ENCODE assay signal across 8 cellular contexts in genomic region chr12:52380271-52380694, GRCh38. TPM values are rescaled to one million over a fixed set of nuclear protein-coding genes. Genes with fewer than 3 reads are reported as not detected.
A peak's percentile ranks its signal among the peaks of the same experiment; 100 is the strongest.
DNase-seq lines count a peak whose midpoint lies in the region; ATAC-seq and TF ChIP-seq lines count a peak whose summit lies in the region.
"Had no signal": no experiment of that assay in that cellular context is flagged by ENCODE, and none has a peak within 500 bp of the region (broad histone marks: within the 10 kb centered on the region; RNA-seq: fewer than 3 reads in every experiment).

No MANE protein-coding gene starts in this region.

- peaks cover 26% of the 10 kb centered on the region for H3K27me3 ChIP-seq in gastroesophageal sphincter
- peaks cover 4% of the 10 kb centered on the region for H3K27me3 ChIP-seq in CD4-positive, alpha-beta T cell (ENCODE audit: control insufficient read depth, insufficient read depth, low read length)

- TF ChIP-seq POLR2A in gastroesophageal sphincter (IDR thresholded peaks at IDR 0.05) = no peak

- no peak overlapping the region for H3K27ac Mint-ChIP-seq in nephron progenitor cell
- H3K27ac Mint-ChIP-seq in CD4-positive, alpha-beta T cell = no peak overlapping the region

- intact Hi-C loops in CD4-positive, alpha-beta T cell (cut with DNase I, micrococcal nuclease) = no loop called here

- H3K4me3 ChIP-seq in gastroesophageal sphincter = no peak overlapping the region

- POLR2A ChIA-PET in CD4-positive, alpha-beta T cell (lab: Charles Lee) = no interaction called here

- no peak overlapping the region for H3K27ac ChIP-seq in gastroesophageal sphincter
- no peak overlapping the region for H3K27ac ChIP-seq in CD4-positive, alpha-beta T cell (ENCODE audit: low read depth, low read length)

- H3K4me3 Mint-ChIP-seq in nephron progenitor cell = no peak overlapping the region
- H3K4me3 Mint-ChIP-seq in CD4-positive, alpha-beta T cell = no peak overlapping the region

- no peaks in the 10 kb centered on the region for H3K36me3 Mint-ChIP-seq in nephron progenitor cell (ENCODE audit: low read depth)
- H3K36me3 Mint-ChIP-seq in CD4-positive, alpha-beta T cell (ENCODE audit: low read depth) = no peaks in the 10 kb centered on the region

- TF ChIP-seq EP300 in gastroesophageal sphincter (IDR thresholded peaks at IDR 0.05) = no peak

- TF ChIP-seq CTCF in GM12874 (IDR thresholded peaks at IDR 0.05; ENCODE audit: insufficient read depth, low read depth, low read length) (peak; percentile 62; the same call in 1 of the 2 replicates), nephron progenitor cell (IDR thresholded peaks at IDR 0.05) (peak; percentile 56), gastroesophageal sphincter (IDR thresholded peaks at IDR 0.05) (peak in 1 of 4 experiments; percentile 31)
- no peak for TF ChIP-seq CTCF in CD4-positive, alpha-beta T cell (IDR thresholded peaks at IDR 0.05)

- H3K4me1 ChIP-seq in gastroesophageal sphincter = no peaks in the 10 kb centered on the region

- no peak for ATAC-seq in HG03378 (IDR thresholded peaks at IDR 0.05; ENCODE audit: unreplicated experiment)
- ATAC-seq in gastroesophageal sphincter = no peak
- ATAC-seq in CD4-positive, alpha-beta T cell (ENCODE audit: poor library complexity) = no peak

- H3K27me3 Mint-ChIP-seq in nephron progenitor cell (ENCODE audit: low read depth, poor library complexity) = no peaks in the 10 kb centered on the region
- H3K27me3 Mint-ChIP-seq in CD4-positive, alpha-beta T cell = peaks cover 4% of the 10 kb centered on the region

- no peaks in the 10 kb centered on the region for H3K9me3 ChIP-seq in gastroesophageal sphincter
- no peaks in the 10 kb centered on the region for H3K9me3 ChIP-seq in CD4-positive, alpha-beta T cell (ENCODE audit: control insufficient read depth, low read length)

- H3K36me3 ChIP-seq in gastroesophageal sphincter = no peaks in the 10 kb centered on the region

- no peaks in the 10 kb centered on the region for H3K9me3 Mint-ChIP-seq in nephron progenitor cell
- H3K9me3 Mint-ChIP-seq in CD4-positive, alpha-beta T cell = no peaks in the 10 kb centered on the region

- 24 to 48% methylated on average over 5 to 6 of the region's 15 CpGs for WGBS in gastroesophageal sphincter (ENCODE audit: low coverage in 1 of 2), 2 donors

- CTCF ChIA-PET in CD4-positive, alpha-beta T cell (lab: Charles Lee) = no interaction called here

- DNase-seq in NCI-H460 (ENCODE audit: extremely low read depth, low read depth) = peak; percentile 20
- DNase-seq in dermis microvascular lymphatic vessel endothelial cell (ENCODE audit: low read depth in 2 of 2) = peak; percentile 2 to 31
- DNase-seq in nephron progenitor cell = peak; percentile 58
- DNase-seq in CD4-positive, alpha-beta T cell = no peak

- H3K4me1 Mint-ChIP-seq in nephron progenitor cell = no peaks in the 10 kb centered on the region
- peaks cover 12% of the 10 kb centered on the region for H3K4me1 Mint-ChIP-seq in CD4-positive, alpha-beta T cell (ENCODE audit: low read depth)

RNA-seq across cellular contexts. Expression of gene KRT84, which starts 5.2 kb away (rescaled TPM):
- not detected in 2 replicates for total RNA-seq in NCI-H460 (2014; rRNA removed; shearing (Covaris generic))
- polyA plus RNA-seq in NCI-H460 (2014; cell fraction: nucleus; rRNA removed) = not detected in 2 replicates
- total RNA-seq in dermis microvascular lymphatic vessel endothelial cell = not detected in 2 replicates
- not detected for total RNA-seq in gastroesophageal sphincter
- total RNA-seq in CD4-positive, alpha-beta T cell = not detected
- total RNA-seq: mononuclear cell had no signal

RNA-seq across cellular contexts. Expression of gene KRT85, which starts 13.0 kb away (rescaled TPM):
- total RNA-seq in NCI-H460 (2014; rRNA removed; shearing (Covaris generic)) = not detected in 2 replicates
- not detected in 2 replicates for polyA plus RNA-seq in NCI-H460 (2014; cell fraction: nucleus; rRNA removed)
- total RNA-seq in dermis microvascular lymphatic vessel endothelial cell = not detected in 2 replicates
- total RNA-seq in gastroesophageal sphincter = not detected
- not detected for total RNA-seq in CD4-positive, alpha-beta T cell
- total RNA-seq: mononuclear cell had no signal

RNA-seq across cellular contexts. Expression of gene KRT82, which starts 25.9 kb away (rescaled TPM):
- total RNA-seq in NCI-H460 (2014; rRNA removed; shearing (Covaris generic)) = not detected in 2 replicates
- not detected in 2 replicates for polyA plus RNA-seq in NCI-H460 (2014; cell fraction: nucleus; rRNA removed)
- total RNA-seq in dermis microvascular lymphatic vessel endothelial cell = not detected in 2 replicates
- not detected for total RNA-seq in gastroesophageal sphincter
- total RNA-seq in CD4-positive, alpha-beta T cell = not detected
- total RNA-seq: mononuclear cell had no signal

RNA-seq across cellular contexts. Expression of gene KRT75, which starts 53.9 kb away (rescaled TPM):
- total RNA-seq in NCI-H460 (2014; rRNA removed; shearing (Covaris generic)) = not detected in 2 replicates
- polyA plus RNA-seq in NCI-H460 (2014; cell fraction: nucleus; rRNA removed) = not detected in 2 replicates
- total RNA-seq in dermis microvascular lymphatic vessel endothelial cell = not detected in 2 replicates
- total RNA-seq in gastroesophageal sphincter = not detected
- not detected for total RNA-seq in CD4-positive, alpha-beta T cell
- total RNA-seq: mononuclear cell had no signal

RNA-seq across cellular contexts. Expression of gene KRT83, which starts 59.1 kb away (rescaled TPM):
- 1.4 and 1.7 TPM in 2 replicates for total RNA-seq in NCI-H460 (2014; rRNA removed; shearing (Covaris generic))
- 1.9 and 2.4 TPM in 2 replicates for polyA plus RNA-seq in NCI-H460 (2014; cell fraction: nucleus; rRNA removed)
- not detected in 2 replicates for total RNA-seq in dermis microvascular lymphatic vessel endothelial cell
- not detected for total RNA-seq in gastroesophageal sphincter
- not detected for total RNA-seq in CD4-positive, alpha-beta T cell
- total RNA-seq: mononuclear cell had no signal

Comparison
In these comparisons a context has a peak if more than half of its experiments do, and no peak if none do; other contexts are left out.
1. DNase-seq: peak in NCI-H460 (single experiment), dermis microvascular lymphatic vessel endothelial cell (2 of 2) and nephron progenitor cell (single experiment); none in CD4-positive, alpha-beta T cell (0 of 10).